ENCODE assay signal across 19 cellular contexts in genomic region chr20:58602124-58602523, GRCh38.
"Had no signal": no experiment of that assay in that cellular context is flagged by ENCODE, and none has a peak within 500 bp of the region (broad histone marks: within the 10 kb centered on the region; RNA-seq: fewer than 3 reads in every experiment).

No MANE protein-coding gene starts in this region.

- H3K27ac ChIP-seq: RWPE1 had no signal

- ATAC-seq: Panc1, SK-N-SH treated with all-trans-retinoic acid at 6 μM for 48 hours had no signal

- DNase-seq: KBM-7, MV-4-11, NCI-H1048, NCI-H1105, NCI-H1417, NCI-H1436 treated with DMSO at 0.1 percent for 48 hours, NCI-H1694, NCI-H187 treated with DMSO at 0.1 percent for 48 hours, NCI-H2029 treated with DMSO at 0.1 percent for 48 hours, NCI-H2171 treated with DMSO at 0.1 percent for 48 hours, NCI-H345, NCI-H446 treated with DMSO at 0.1 percent for 48 hours, NCI-H510A treated with DMSO at 0.1 percent for 48 hours, NCI-H526 treated with DMSO at 0.1 percent for 48 hours, NCI-H774, SHP77 had no signal
